Comparison of ENCODE assay signal across 14 cellular contexts in the genomic region with DNA sequence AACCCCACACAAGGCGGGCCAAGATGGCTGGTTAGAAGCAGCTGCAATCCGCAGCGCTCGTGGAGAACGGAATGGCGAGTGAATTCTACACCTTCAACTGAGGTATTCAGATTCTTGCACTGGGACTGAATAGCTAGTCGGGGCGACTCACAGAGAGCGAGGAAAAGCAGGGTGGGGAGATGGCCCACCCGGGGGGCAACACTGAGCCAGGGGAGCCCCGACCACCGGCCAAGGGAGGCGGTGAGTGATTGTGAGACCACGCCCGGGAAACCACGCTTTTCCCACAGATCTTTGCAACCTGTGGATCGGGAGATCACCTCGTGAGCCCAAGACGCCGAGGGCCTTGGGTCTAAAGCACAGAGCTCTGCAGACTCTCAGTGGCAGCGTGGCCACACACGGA. TPM values are rescaled to one million over a fixed set of nuclear protein-coding genes. Genes with fewer than 3 reads are reported as not detected.
DNase-seq lines count a peak whose midpoint lies in the region; ATAC-seq, FAIRE-seq and TF ChIP-seq lines count a peak whose summit lies in the region.
"Had no signal": no experiment of that assay in that cellular context is flagged by ENCODE, and none has a peak within 500 bp of the region (broad histone marks: within the 10 kb centered on the region; RNA-seq: fewer than 3 reads in every experiment).

No MANE protein-coding gene starts in this region.

- WGBS in H9 (ENCODE audit: extremely low coverage, insufficient read length, low lambda C conversion rate): no CpG with 5 or more reads among the region's 22 CpGs
- WGBS in neuronal stem cell (ENCODE audit: extremely low coverage in 2 of 2, insufficient read length in 2 of 2, insufficient replicate concordance in 1 of 2), 2 donors: no CpG with 5 or more reads among the region's 22 CpGs

- H2AK5ac ChIP-seq in H9 (ENCODE audit: insufficient read length, low read length) (no peak overlapping the region), neuronal stem cell (ENCODE audit: low read depth, low read length) (peak overlapping the region; percentile 32)

- H4K20me1 ChIP-seq in H9 (ENCODE audit: control insufficient read depth, insufficient read depth, insufficient read length) (no peaks in the 10 kb centered on the region), astrocyte (ENCODE audit: insufficient read depth, low read length) (peaks cover under 1% of the 10 kb centered on the region)
- H4K20me1 ChIP-seq: BLaER1 had no signal

- no peak overlapping the region for H2BK120ac ChIP-seq in H9 (ENCODE audit: low read depth, low read length, poor library complexity, severe bottlenecking)
- H2BK120ac ChIP-seq in neuronal stem cell (ENCODE audit: low read depth, low read length): no peak overlapping the region

- H4K8ac ChIP-seq in H9 (replicated peaks; ENCODE audit: insufficient read length, low read depth, low read length) (no peak overlapping the region), neuronal stem cell (ENCODE audit: low read depth, low read length) (no peak overlapping the region)

- no peak overlapping the region for H2BK15ac ChIP-seq in H9 (ENCODE audit: low read depth, low read length)
- no peak overlapping the region for H2BK15ac ChIP-seq in neuronal stem cell (ENCODE audit: low read length)

- H3K27ac Mint-ChIP-seq in H9: peak overlapping the region in 2 of 3 experiments; percentile 7 to 31; a peak in 1 of 7 replicates
- no peak overlapping the region for H3K27ac Mint-ChIP-seq in astrocyte (ENCODE audit: unreplicated experiment)
- no peak overlapping the region for H3K27ac Mint-ChIP-seq in activated T-cell treated with anti-CD3 and anti-CD28 coated beads, Interleukin-2, amount 50 U/mL, for 24 hours
- H3K27ac Mint-ChIP-seq: IgD-negative memory B cell had no signal

- no peak overlapping the region for H3K4me3 ChIP-seq in astrocyte (ENCODE audit: insufficient read depth, low read depth, low read length)
- H3K4me3 ChIP-seq in neuronal stem cell (ENCODE audit: low read length in 2 of 2): no peak overlapping the region
- H3K4me3 ChIP-seq: BLaER1, GM23248, HAP-1 had no signal

- H4K91ac ChIP-seq in H9 (ENCODE audit: insufficient read length, low read depth, low read length) (no peak overlapping the region), neuronal stem cell (ENCODE audit: low read depth, low read length, poor library complexity) (no peak overlapping the region)

- no peaks in the 10 kb centered on the region for H3K36me3 ChIP-seq in astrocyte (ENCODE audit: insufficient read depth, low read length)
- peaks cover 0 to 12% of the 10 kb centered on the region in 2 donors for H3K36me3 ChIP-seq in neuronal stem cell (replicated peaks in 1 of 2; ENCODE audit: control insufficient read depth in 2 of 2, insufficient read depth in 2 of 2, low read length in 2 of 2)
- H3K36me3 ChIP-seq: HAP-1 had no signal

- FAIRE-seq in astrocyte (lab: Jason Lieb, UNC): no peak
- FAIRE-seq: A204.1 had no signal

- no peaks in the 10 kb centered on the region for H3K23me2 ChIP-seq in H9 (ENCODE audit: insufficient read length, low read depth, low read length, poor library complexity, severe bottlenecking)

- H3K27ac ChIP-seq in H9 (ENCODE audit: insufficient read length, low read depth, low read length) (no peak overlapping the region), astrocyte (ENCODE audit: low read depth, low read length) (no peak overlapping the region), neuronal stem cell (replicated peaks; ENCODE audit: low read length) (no peak overlapping the region)
- H3K27ac ChIP-seq: BLaER1, GM23248 had no signal

- H3K14ac ChIP-seq in H9 (ENCODE audit: insufficient read depth, low read length) (no peak overlapping the region), neuronal stem cell (ENCODE audit: low read length) (no peak overlapping the region)

- H2BK5ac ChIP-seq in H9 (ENCODE audit: insufficient read length, low read length): no peak overlapping the region
- no peak overlapping the region for H2BK5ac ChIP-seq in neuronal stem cell (ENCODE audit: low read length)

- H3K79me1 ChIP-seq in H9 (ENCODE audit: insufficient read depth, low read depth, low read length, poor library complexity, severe bottlenecking) (no peaks in the 10 kb centered on the region), neuronal stem cell (ENCODE audit: low read depth, low read length) (no peaks in the 10 kb centered on the region)

- no peaks in the 10 kb centered on the region for H3K27me3 ChIP-seq in H9 (ENCODE audit: insufficient read depth, low read length)
- no peaks in the 10 kb centered on the region for H3K27me3 ChIP-seq in astrocyte (ENCODE audit: insufficient read depth, low read length)
- H3K27me3 ChIP-seq in neuronal stem cell (ENCODE audit: control insufficient read depth in 3 of 3, insufficient read depth in 3 of 3, low read depth in 1 of 3, low read length in 3 of 3): no peaks in the 10 kb centered on the region
- H3K27me3 ChIP-seq: BLaER1 had no signal

- H3K9me3 ChIP-seq in H9 (ENCODE audit: control insufficient read depth, low read depth, low read length) (no peaks in the 10 kb centered on the region), astrocyte (ENCODE audit: insufficient read depth, low read depth, low read length) (no peaks in the 10 kb centered on the region), neuronal stem cell (replicated peaks in 1 of 2; ENCODE audit: control insufficient read depth in 2 of 2, insufficient read depth in 1 of 2, low read depth in 1 of 2, low read length in 2 of 2) (no peaks in the 10 kb centered on the region)
- H3K9me3 ChIP-seq: BLaER1, HAP-1 had no signal

- H3K4me3 Mint-ChIP-seq in H9 (no peak overlapping the region), astrocyte (ENCODE audit: unreplicated experiment) (no peak overlapping the region)
- no peak overlapping the region for H3K4me3 Mint-ChIP-seq in activated T-cell treated with anti-CD3 and anti-CD28 coated beads, Interleukin-2, amount 50 U/mL, for 24 hours
- H3K4me3 Mint-ChIP-seq: IgD-negative memory B cell had no signal

- no peak for TF ChIP-seq CTCF in H9 (conservative IDR thresholded peaks at IDR 0.05)
- no peak for TF ChIP-seq CTCF in astrocyte (IDR thresholded peaks at IDR 0.05; ENCODE audit: insufficient read depth, low read depth, low read length)

- H3K79me2 ChIP-seq in H9 (ENCODE audit: insufficient read depth, low read length): no peaks in the 10 kb centered on the region
- no peaks in the 10 kb centered on the region for H3K79me2 ChIP-seq in astrocyte (ENCODE audit: insufficient read depth, low read length)

- peaks cover 2 to 9% (median 3%) of the 10 kb centered on the region in 3 experiments; a peak in 5 of 7 replicates for H3K36me3 Mint-ChIP-seq in H9 (ENCODE audit: insufficient read depth in 1 of 3, low read depth in 3 of 3)
- H3K36me3 Mint-ChIP-seq in astrocyte (ENCODE audit: low read depth, unreplicated experiment): peaks cover 12% of the 10 kb centered on the region
- H3K36me3 Mint-ChIP-seq in activated T-cell treated with anti-CD3 and anti-CD28 coated beads, Interleukin-2, amount 50 U/mL, for 24 hours (ENCODE audit: low read depth): peaks cover 31% of the 10 kb centered on the region

- H3K4ac ChIP-seq in H9 (ENCODE audit: low read depth, low read length) (no peak overlapping the region), neuronal stem cell (ENCODE audit: low read length) (no peak overlapping the region)

- H3K9me3 Mint-ChIP-seq in H9 (no peaks in the 10 kb centered on the region), astrocyte (ENCODE audit: unreplicated experiment) (no peaks in the 10 kb centered on the region)
- no peaks in the 10 kb centered on the region for H3K9me3 Mint-ChIP-seq in activated T-cell treated with anti-CD3 and anti-CD28 coated beads, Interleukin-2, amount 50 U/mL, for 24 hours
- H3K9me3 Mint-ChIP-seq: IgD-negative memory B cell had no signal

- H2AFZ ChIP-seq in H9 (ENCODE audit: low read length) (no peak overlapping the region), astrocyte (ENCODE audit: low read depth, low read length) (no peak overlapping the region), neuronal stem cell (ENCODE audit: low read length) (no peak overlapping the region)
- H2AFZ ChIP-seq: GM23248 had no signal

- no peak overlapping the region for H3K56ac ChIP-seq in H9 (ENCODE audit: insufficient read length, low read depth, low read length)

- H3K27me3 Mint-ChIP-seq in H9 (ENCODE audit: low read depth) (no peaks in the 10 kb centered on the region), astrocyte (ENCODE audit: low read depth, unreplicated experiment) (no peaks in the 10 kb centered on the region)
- H3K27me3 Mint-ChIP-seq in activated T-cell treated with anti-CD3 and anti-CD28 coated beads, Interleukin-2, amount 50 U/mL, for 24 hours: no peaks in the 10 kb centered on the region
- H3K27me3 Mint-ChIP-seq: IgD-negative memory B cell had no signal

- ATAC-seq in GM21526 (IDR thresholded peaks at IDR 0.05; ENCODE audit: low FRiP score, unreplicated experiment): no peak

- H3K18ac ChIP-seq in H9 (ENCODE audit: insufficient read length, low read depth, low read length) (no peak overlapping the region), neuronal stem cell (ENCODE audit: low read length) (peak overlapping the region; percentile 61)

- H3K9ac ChIP-seq in H9 (ENCODE audit: extremely low read depth, insufficient read length, low read length) (no peak overlapping the region), astrocyte (ENCODE audit: low read length) (no peak overlapping the region), neuronal stem cell (ENCODE audit: low read depth, low read length, poor library complexity) (peak overlapping the region; percentile 63)
- H3K9ac ChIP-seq: BLaER1, GM23248 had no signal

- H3K23ac ChIP-seq in H9 (ENCODE audit: insufficient read length, low read depth, low read length): no peak overlapping the region
- H3K23ac ChIP-seq in neuronal stem cell (ENCODE audit: low read depth, low read length, poor library complexity): no peak overlapping the region

- no peak overlapping the region for H2BK20ac ChIP-seq in H9 (ENCODE audit: low read depth, low read length, poor library complexity, severe bottlenecking)

- H4K5ac ChIP-seq in H9 (ENCODE audit: insufficient read length, low read depth, low read length): no peak overlapping the region

- H3K4me1 Mint-ChIP-seq in H9: peaks cover 0 to 7% of the 10 kb centered on the region in 2 experiments; a peak in 2 of 4 replicates
- H3K4me1 Mint-ChIP-seq in astrocyte (ENCODE audit: low read depth, unreplicated experiment): peaks cover 19% of the 10 kb centered on the region
- H3K4me1 Mint-ChIP-seq in activated T-cell treated with anti-CD3 and anti-CD28 coated beads, Interleukin-2, amount 50 U/mL, for 24 hours (ENCODE audit: low read depth): peaks cover 28% of the 10 kb centered on the region

- DNase-seq in H9: no peak
- DNase-seq in astrocyte (ENCODE audit: low read depth): no peak
- no peak for DNase-seq in neuronal stem cell (ENCODE audit: low spot score)
- no peak for DNase-seq in D341Med (ENCODE audit: low spot score)
- DNase-seq in head of caudate nucleus: no peak
- no peak for DNase-seq in activated T-cell treated with anti-CD3 and anti-CD28 coated beads, Interleukin-2, amount 50 U/mL, for 24 hours
- DNase-seq: DMS 273 treated with DMSO at 0.1 percent for 48 hours, GM23248 had no signal

- H3K4me1 ChIP-seq in H9 (ENCODE audit: insufficient read depth, low read length) (no peaks in the 10 kb centered on the region; the same call in 1 of the 2 replicates), astrocyte (ENCODE audit: insufficient read depth, low read length) (peaks cover 7% of the 10 kb centered on the region), neuronal stem cell (ENCODE audit: control insufficient read depth in 2 of 2, insufficient read depth in 1 of 2, low read depth in 1 of 2, low read length in 2 of 2) (no peaks in the 10 kb centered on the region)

- H2BK12ac ChIP-seq in H9 (ENCODE audit: insufficient read length, low read depth, low read length) (no peak overlapping the region), neuronal stem cell (ENCODE audit: low read length) (no peak overlapping the region)

- H3T11ph ChIP-seq in H9 (ENCODE audit: low read length): no peak overlapping the region

- intact Hi-C loops in head of caudate nucleus (cut with DNase I): no loop called here

- H3K4me2 ChIP-seq in H9 (ENCODE audit: insufficient read depth, insufficient read length, low read length) (no peak overlapping the region), astrocyte (ENCODE audit: low read length) (peak overlapping the region; percentile 10), neuronal stem cell (ENCODE audit: insufficient read depth, low read length, poor library complexity, severe bottlenecking) (no peak overlapping the region)
- H3K4me2 ChIP-seq: BLaER1 had no signal

RNA-seq across cellular contexts. Expression of gene GNB5, which starts 28.3 kb away (rescaled TPM):
- total RNA-seq in H9 (2021) (29.8 and 30.2 TPM in 2 replicates), astrocyte (25.6 and 27.6 TPM in 2 replicates)
- 20.4 TPM for polyA plus RNA-seq in neuronal stem cell (2013, experiment 1 of 2)
- 20.0 TPM for polyA plus RNA-seq in neuronal stem cell (2013, experiment 2 of 2)

RNA-seq across cellular contexts. Expression of gene BCL2L10, which starts 50.3 kb away (rescaled TPM):
- total RNA-seq in H9 (2021): not detected in 2 replicates
- total RNA-seq in astrocyte: not detected in 2 replicates
- polyA plus RNA-seq in neuronal stem cell (2013, experiment 1 of 2): 0.06 TPM
- 0.07 TPM for polyA plus RNA-seq in neuronal stem cell (2013, experiment 2 of 2)
- total RNA-seq: Daoy, GM23248 had no signal
- polyA plus RNA-seq: GM23248 had no signal

Comparison
In these comparisons a context has a peak if more than half of its experiments do, and no peak if none do; other contexts are left out.
1. H3K27ac Mint-ChIP-seq: peak in H9 (2 of 3); none in astrocyte (single experiment) and activated T-cell treated with anti-CD3 and anti-CD28 coated beads, Interleukin-2, amount 50 U/mL, for 24 hours (single experiment).